22 cellular contexts compared by ENCODE assay signal in genomic region chr10:18085855-18086254, GRCh38. TPM values are rescaled to one million over a fixed set of nuclear protein-coding genes. Genes with fewer than 3 reads are reported as not detected.
DNase-seq lines count a peak whose midpoint lies in the region; ATAC-seq, FAIRE-seq and TF ChIP-seq lines count a peak whose summit lies in the region.
"Had no signal": no experiment of that assay in that cellular context is flagged by ENCODE, and none has a peak within 500 bp of the region (broad histone marks: within the 10 kb centered on the region; RNA-seq: fewer than 3 reads in every experiment).

No MANE protein-coding gene starts in this region.

- TF ChIP-seq POLR2A in H1 (IDR thresholded peaks at IDR 0.05; ENCODE audit: control extremely low read depth in 1 of 2, low read depth in 2 of 2, low read length in 2 of 2) (no peak), gastroesophageal sphincter (IDR thresholded peaks at IDR 0.05) (no peak)

- ATAC-seq in gastroesophageal sphincter (no peak), psoas muscle (no peak), GM19328 (IDR thresholded peaks at IDR 0.05; ENCODE audit: unreplicated experiment) (no peak)

- H3K9me3 ChIP-seq in H1 (ENCODE audit: insufficient read depth in 2 of 2, low read depth in 1 of 2, low read length in 1 of 2) (no peaks in the 10 kb centered on the region), gastroesophageal sphincter (no peaks in the 10 kb centered on the region), psoas muscle (no peaks in the 10 kb centered on the region)
- H3K9me3 ChIP-seq: BE2C, BLaER1, Caco-2 had no signal

- DNase-seq in H1 (ENCODE audit: low read depth in 1 of 2, low spot score in 2 of 2) (no peak), psoas muscle (no peak), COLO668 (lab: John Stamatoyannopoulos, UW; ENCODE audit: unreplicated experiment) (no peak)
- DNase-seq: 8988T; ACHN; BE2C; C1 segment of cervical spinal cord; Caco-2; Calu3; CD4-positive, alpha-beta memory T cell; CD4-positive, CD25-positive, alpha-beta regulatory T cell; CD8-positive, alpha-beta memory T cell; DMS79 treated with DMSO at 0.1 percent for 48 hours; GF-D8 had no signal

- H3K79me1 ChIP-seq in H1 (ENCODE audit: low read depth, low read length), result no peaks in the 10 kb centered on the region

- FAIRE-seq in H1 (lab: Jason Lieb, UNC), result no peak
- FAIRE-seq: A204.1, D721Med, G401.6, GM12891, GM19239 had no signal

- no peaks in the 10 kb centered on the region for H4K20me1 ChIP-seq in H1 (replicated peaks in 1 of 2; ENCODE audit: control insufficient read depth in 1 of 2, insufficient read depth in 2 of 2, low read length in 2 of 2)
- H4K20me1 ChIP-seq: BLaER1 had no signal

- no peak overlapping the region for H3K56ac ChIP-seq in H1 (replicated peaks; ENCODE audit: insufficient read length, low read depth, low read length)

- no peaks in the 10 kb centered on the region for H3K27me3 ChIP-seq in H1 (replicated peaks in 1 of 4; ENCODE audit: control insufficient read depth in 3 of 4, extremely low read depth in 1 of 4, insufficient read depth in 3 of 4, low read length in 3 of 4)
- no peaks in the 10 kb centered on the region for H3K27me3 ChIP-seq in gastroesophageal sphincter
- peaks cover 0 to 4% (median 0%) of the 10 kb centered on the region in 3 donors for H3K27me3 ChIP-seq in psoas muscle (ENCODE audit: insufficient read depth in 3 of 3, low read length in 2 of 3)
- H3K27me3 ChIP-seq: BE2C, BLaER1 had no signal

- H3K23me2 ChIP-seq in H1 (ENCODE audit: low read depth, low read length), result no peaks in the 10 kb centered on the region; the same call in 1 of the 2 replicates

- H3K27ac ChIP-seq in H1 (ENCODE audit: low read depth, low read length), result no peak overlapping the region
- H3K27ac ChIP-seq in gastroesophageal sphincter, result peak overlapping the region in 3 of 4 donors; percentile 43 to 65 (median 60)
- no peak overlapping the region for H3K27ac ChIP-seq in psoas muscle
- H3K27ac ChIP-seq: BLaER1 had no signal

- no peak overlapping the region for H3K23ac ChIP-seq in H1 (ENCODE audit: insufficient read length)

- no peaks in the 10 kb centered on the region for H3K4me1 ChIP-seq in H1 (replicated peaks in 1 of 4; ENCODE audit: control insufficient read depth in 3 of 4, insufficient read depth in 4 of 4, low read length in 3 of 4)
- peaks cover 2 to 27% (median 3%) of the 10 kb centered on the region in 3 donors for H3K4me1 ChIP-seq in gastroesophageal sphincter
- H3K4me1 ChIP-seq in psoas muscle, result no peaks in the 10 kb centered on the region
- H3K4me1 ChIP-seq: BE2C, BLaER1, Caco-2 had no signal

- no peak overlapping the region for H4K5ac ChIP-seq in H1 (ENCODE audit: insufficient read length, low read depth, low read length)

- H3K18ac ChIP-seq in H1 (ENCODE audit: extremely low read depth, low read length), result no peak overlapping the region

- no peak for TF ChIP-seq RAD21 in H1 (IDR thresholded peaks at IDR 0.05 in 1 of 2, conservative IDR thresholded peaks at IDR 0.05 in 1 of 2; ENCODE audit: low read depth in 2 of 2, low read length in 2 of 2)

- H3K79me2 ChIP-seq in H1 (ENCODE audit: control insufficient read depth in 1 of 2, insufficient read depth in 2 of 2, low read length in 2 of 2), result no peaks in the 10 kb centered on the region

- CTCF ChIA-PET in H1 (lab: Charles Lee; ENCODE audit: partially characterized antibody), result interaction anchor here (1.4 kb wide), 1 partner anchor 19 kb away, joined by 4 read pairs; no protein-coding TSS in a partner anchor

- intact Hi-C loops in psoas muscle (cut with DNase I), result no loop called here

- no peaks in the 10 kb centered on the region for H3K36me3 ChIP-seq in H1 (ENCODE audit: control insufficient read depth in 2 of 4, insufficient read depth in 4 of 4, low read length in 3 of 4)
- no peaks in the 10 kb centered on the region for H3K36me3 ChIP-seq in gastroesophageal sphincter
- no peaks in the 10 kb centered on the region for H3K36me3 ChIP-seq in psoas muscle (ENCODE audit: insufficient read depth in 1 of 2, low read depth in 1 of 2)
- H3K36me3 ChIP-seq: BE2C, BLaER1 had no signal

- no peak overlapping the region for H3K14ac ChIP-seq in H1 (ENCODE audit: insufficient read length)

- no peak overlapping the region for H3K9ac ChIP-seq in H1 (replicated peaks in 1 of 4; ENCODE audit: extremely low read depth in 1 of 4, low read depth in 3 of 4, low read length in 3 of 4)
- H3K9ac ChIP-seq: BLaER1 had no signal

- H2BK20ac ChIP-seq in H1 (ENCODE audit: low read length), result no peak overlapping the region

- no peak overlapping the region for H3K4ac ChIP-seq in H1 (replicated peaks; ENCODE audit: insufficient read length, low read depth, low read length)

- H4K8ac ChIP-seq in H1 (ENCODE audit: extremely low read depth, insufficient read depth, low read length), result no peak overlapping the region

- no peak overlapping the region for H3K4me2 ChIP-seq in H1 (ENCODE audit: insufficient read depth in 1 of 2, low read depth in 2 of 2, low read length in 2 of 2)
- H3K4me2 ChIP-seq: BLaER1 had no signal

- no peak overlapping the region for H2BK12ac ChIP-seq in H1 (ENCODE audit: low read depth, low read length)

- H2AFZ ChIP-seq in H1 (ENCODE audit: low read length), result no peak overlapping the region

- TF ChIP-seq CTCF in H1 (IDR thresholded peaks at IDR 0.05; ENCODE audit: control extremely low read depth in 1 of 3, insufficient read depth in 1 of 3, low read depth in 1 of 3, low read length in 3 of 3) (no peak), gastroesophageal sphincter (IDR thresholded peaks at IDR 0.05) (no peak), psoas muscle (IDR thresholded peaks at IDR 0.05) (no peak)

- no peak overlapping the region for H2BK5ac ChIP-seq in H1 (ENCODE audit: low read depth, low read length)

- POLR2A ChIA-PET in H1 (lab: Charles Lee; ENCODE audit: partially characterized antibody), result no interaction called here

- H2BK120ac ChIP-seq in H1 (replicated peaks; ENCODE audit: low read depth, low read length), result no peak overlapping the region

- WGBS in H1 (ENCODE audit: extremely low coverage in 1 of 2, insufficient coverage in 1 of 2, insufficient read length in 1 of 2, insufficient replicate concordance in 2 of 2, low coverage in 1 of 2, low lambda C conversion rate in 2 of 2, missing lambda C conversion rate in 1 of 2), 2 experiments, result 91% methylated on average over 4 of the region's 4 CpGs; no CpG with 5 or more reads in 1 of the 2 experiments
- 90 to 91% methylated on average over 2 to 4 of the region's 4 CpGs for WGBS in gastroesophageal sphincter (ENCODE audit: low coverage in 1 of 2), 2 donors
- 74 to 84% (median 79%) methylated on average over 4 of the region's 4 CpGs for WGBS in psoas muscle, 3 donors

- H3K4me3 ChIP-seq in H1 (ENCODE audit: extremely low read depth in 1 of 4, insufficient read depth in 2 of 4, low read depth in 3 of 4, low read length in 4 of 4) (no peak overlapping the region), gastroesophageal sphincter (no peak overlapping the region), psoas muscle (no peak overlapping the region)
- H3K4me3 ChIP-seq: BLaER1 had no signal

- no peak overlapping the region for H4K91ac ChIP-seq in H1 (replicated peaks; ENCODE audit: insufficient read length, low read length)

- 0 out of 2 replicates have a peak overlapping the region, but pooled peaks have one; percentile 24 for H2AK5ac ChIP-seq in H1 (ENCODE audit: low read depth, low read length)

- TF ChIP-seq EP300 in H1 (IDR thresholded peaks at IDR 0.05; ENCODE audit: borderline replicate concordance in 1 of 2, low read depth in 2 of 2, low read length in 2 of 2) (no peak), gastroesophageal sphincter (IDR thresholded peaks at IDR 0.05) (no peak)

- H2BK15ac ChIP-seq in H1 (ENCODE audit: low read length), result no peak overlapping the region

TF ChIP-seq in H1, 55 proteins besides CTCF, POLR2A, EP300 and RAD21:
- TF ChIP-seq ATF3 (IDR thresholded peaks at IDR 0.05; ENCODE audit: insufficient read depth, low read depth, low read length) (no peak), BCL11A (IDR thresholded peaks at IDR 0.05; ENCODE audit: low read depth in 2 of 2, low read length in 2 of 2) (no peak), PHF8 (conservative IDR thresholded peaks at IDR 0.05; ENCODE audit: low read depth, low read length) (no peak), USF2 (IDR thresholded peaks at IDR 0.05; ENCODE audit: low read length) (no peak), EZH2 (IDR thresholded peaks at IDR 0.05; ENCODE audit: low read depth, low read length, severe bottlenecking) (no peak), RBBP5 (IDR thresholded peaks at IDR 0.05; ENCODE audit: borderline replicate concordance, low read depth, low read length) (no peak), SP1 (IDR thresholded peaks at IDR 0.05; ENCODE audit: low read depth, low read length) (no peak), CBX5 (IDR thresholded peaks at IDR 0.05; ENCODE audit: low read depth, low read length) (no peak), BACH1 (IDR thresholded peaks at IDR 0.05; ENCODE audit: low read length) (no peak), KDM5A (IDR thresholded peaks at IDR 0.05; ENCODE audit: low read length) (no peak), SIRT6 (IDR thresholded peaks at IDR 0.05; ENCODE audit: low read length) (no peak), SIN3A (conservative IDR thresholded peaks at IDR 0.05 in 1 of 2, IDR thresholded peaks at IDR 0.05 in 1 of 2; ENCODE audit: low read depth in 1 of 2, low read length in 2 of 2) (no peak)

RNA-seq across cellular contexts. Expression of gene CACNB2, which starts 54.4 kb away (rescaled TPM):
- total RNA-seq in H1 (2021; fragmentation: NEBNext Ultra II Directional; extraction: Animal tissue kit (Norgen Biotek cat#: 25700)), result 2.4 and 3.2 TPM in 2 replicates
- polyA plus RNA-seq in H1 (2011; rRNA removed) (1.9 and 2.4 TPM in 2 replicates), psoas muscle (under 1 TPM; 0.20 to 0.48 (median 0.22) TPM)
- polyA plus RNA-seq in H1 (2011; cell fraction: cytosol; rRNA removed), result 2.2 TPM
- 10.5 TPM for polyA plus RNA-seq in H1 (2011; cell fraction: nucleus; rRNA removed)
- polyA plus RNA-seq in H1 (2012, experiment 1 of 2), result 1.8 to 3.2 TPM (median 2.7 TPM) in 4 replicates
- polyA plus RNA-seq in H1 (2012, experiment 2 of 2), result 0.14 TPM
- polyA plus RNA-seq in H1 (2013, experiment 1 of 2), result 2.0 TPM
- 1.7 TPM for polyA plus RNA-seq in H1 (2013, experiment 2 of 2)
- 8.9 and 10.2 TPM in 2 replicates for polyA minus RNA-seq in H1 (2011; rRNA and poly(A)+ RNA removed)
- polyA minus RNA-seq in H1 (2011; cell fraction: cytosol; rRNA and poly(A)+ RNA removed), result 4.8 TPM
- 12.8 TPM for polyA minus RNA-seq in H1 (2011; cell fraction: nucleus; rRNA and poly(A)+ RNA removed)
- total RNA-seq in gastroesophageal sphincter (100 to 1,000 TPM in 2 of 4 donors, 10 to 100 TPM in 2; 60.3 to 158 (median 89.1) TPM), psoas muscle (under 1 TPM; 0.27 to 0.71 (median 0.46) TPM)
- total RNA-seq: Calu3; CD4-positive, alpha-beta memory T cell; CD8-positive, alpha-beta memory T cell had no signal

Comparison
In these comparisons a context has a peak if more than half of its experiments do, and no peak if none do; other contexts are left out.
1. H3K27ac ChIP-seq: peak in gastroesophageal sphincter (3 of 4); none in H1 (single experiment) and psoas muscle (single experiment).
2. RNA of gene CACNB2, which starts 54.4 kb away (total RNA-seq): 60.3 to 158 TPM in gastroesophageal sphincter; 2.4 to 3.2 TPM in H1 and 0.27 to 0.71 TPM in psoas muscle; every median in the first group is over 10 times any median in the second.